Comparison of ENCODE assay signal across 8 cellular contexts in the genomic region with DNA sequence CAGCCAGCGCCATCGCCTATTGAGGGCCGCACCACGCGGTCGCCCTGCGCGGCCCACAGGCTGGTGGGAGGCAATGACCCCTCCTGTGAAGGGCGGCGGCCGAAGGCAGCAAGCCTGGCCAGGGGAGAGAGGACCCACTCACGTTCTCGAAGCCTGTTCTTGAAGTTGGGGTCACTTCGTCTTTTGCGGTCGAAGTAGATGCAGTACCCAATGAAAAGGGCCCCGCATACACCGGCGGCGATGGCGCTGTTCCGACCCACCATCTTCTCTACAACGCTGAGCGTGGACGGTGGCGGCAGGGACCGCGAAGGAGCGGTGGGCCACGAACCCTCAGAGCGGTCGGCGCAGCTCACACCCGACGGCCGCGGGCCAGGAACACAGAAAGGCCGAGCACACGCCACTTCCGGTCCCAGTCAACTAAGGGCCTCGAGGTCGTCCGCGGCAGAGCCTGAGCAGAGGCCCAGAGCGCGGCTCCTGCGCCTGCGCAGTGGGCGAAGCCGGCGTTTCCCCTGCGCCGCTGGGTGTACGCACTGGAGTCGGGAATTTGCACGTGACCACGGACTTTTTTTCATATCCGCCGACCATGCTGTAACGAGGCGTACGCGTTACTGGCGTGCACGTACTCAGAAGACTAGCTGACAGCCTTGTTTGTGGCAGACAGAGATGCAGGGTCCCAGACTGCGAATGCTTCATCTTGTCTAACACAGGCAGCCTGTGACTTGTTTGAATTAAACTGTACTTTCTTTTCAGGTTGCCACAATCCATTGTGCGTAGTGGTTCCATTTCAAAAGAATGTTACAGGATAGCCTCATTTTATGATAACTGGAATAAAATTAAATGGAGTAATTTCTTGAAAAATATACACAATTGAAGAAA. TPM values are rescaled to one million over a fixed set of nuclear protein-coding genes. Genes with fewer than 3 reads are reported as not detected.
DNase-seq lines count a peak whose midpoint lies in the region; ATAC-seq and TF ChIP-seq lines count a peak whose summit lies in the region.

Gene TOMM20, minus strand, starts transcription at position 385 of the 876 bp plus-strand sequence. Its CDS starts 122 bp downstream, at position 263.

- TF ChIP-seq CTCF in epithelial cell of proximal tubule (conservative IDR thresholded peaks at IDR 0.05; ENCODE audit: low read depth, low read length) = peak; percentile 8

- H3K4me3 ChIP-seq in epithelial cell of proximal tubule (ENCODE audit: low read depth, low read length) = peak within 1 kb of the TSS; percentile 96
- peak within 1 kb of the TSS; percentile 95 to 98 for H3K4me3 ChIP-seq in mucosa of rectum (ENCODE audit: low read length in 2 of 2)

- no peaks in the 10 kb centered on the region for H3K27me3 ChIP-seq in mucosa of rectum (ENCODE audit: control insufficient read depth in 2 of 2, insufficient read depth in 2 of 2, low read length in 2 of 2)

- H3K27ac ChIP-seq in mucosa of rectum (ENCODE audit: low read depth in 2 of 2, low read length in 2 of 2) = peak within 1 kb of the TSS; percentile 86 to 91

- peak within 1 kb of the TSS; percentile 96 for H3K9ac ChIP-seq in mucosa of rectum (ENCODE audit: low read depth in 1 of 2, low read length in 2 of 2)

- H3K27me3 Mint-ChIP-seq in IgD-negative memory B cell = no peaks in the 10 kb centered on the region

- DNase-seq in DMS114 treated with DMSO at 0.1 percent for 48 hours (lab: John Stamatoyannopoulos, UW; ENCODE audit: unreplicated experiment) = peak; percentile 92
- DNase-seq in OCI-M2 (lab: John Stamatoyannopoulos, UW; ENCODE audit: unreplicated experiment) = peak; percentile 67
- DNase-seq in activated T-cell treated with anti-CD3 and anti-CD28 coated beads for 4 hours = peak; percentile 88
- peak; percentile 74 for DNase-seq in epithelial cell of proximal tubule (ENCODE audit: low read depth)
- DNase-seq in stimulated activated CD8-positive, alpha-beta memory T cell treated with anti-CD3 and anti-CD28 coated beads, Interleukin-4, amount 100 ng/mL, for 48 hours = peak; percentile 94

- peaks cover 21 to 27% (median 25%) of the 10 kb centered on the region in 3 donors for H3K4me1 Mint-ChIP-seq in IgD-negative memory B cell

- H3K9me3 Mint-ChIP-seq in IgD-negative memory B cell = no peaks in the 10 kb centered on the region

- H3K27ac Mint-ChIP-seq in IgD-negative memory B cell = peak within 1 kb of the TSS; percentile 96 to 98 (median 97)

- ATAC-seq in GM21529 (IDR thresholded peaks at IDR 0.05; ENCODE audit: unreplicated experiment) = peak; percentile 93

- peaks cover 0 to 5% of the 10 kb centered on the region in 2 donors for H3K4me1 ChIP-seq in mucosa of rectum (ENCODE audit: control insufficient read depth in 2 of 2, insufficient read depth in 2 of 2, low read length in 2 of 2)

- peak within 1 kb of the TSS; percentile 98 to 99 (median 98) for H3K4me3 Mint-ChIP-seq in IgD-negative memory B cell

- H3K9me3 ChIP-seq in mucosa of rectum (ENCODE audit: control insufficient read depth in 2 of 2, low read length in 2 of 2) = no peaks in the 10 kb centered on the region

- peaks cover 6% of the 10 kb centered on the region for H3K36me3 Mint-ChIP-seq in IgD-negative memory B cell

- H3K36me3 ChIP-seq in mucosa of rectum (ENCODE audit: control insufficient read depth in 2 of 2, insufficient read depth in 2 of 2, low read length in 2 of 2) = peaks cover 0 to 12% of the 10 kb centered on the region in 2 donors

RNA-seq across cellular contexts. Expression of gene TOMM20, which starts in this region (rescaled TPM):
- 76.4 TPM for polyA plus RNA-seq in IgD-negative memory B cell
- 101 and 123 TPM in 2 replicates for total RNA-seq in epithelial cell of proximal tubule

Comparison
In these comparisons a context has a peak if more than half of its experiments do, and no peak if none do; other contexts are left out.
1. Peak in every context shown above with its lines: DNase-seq, ATAC-seq, H3K4me3 ChIP-seq and H3K27ac ChIP-seq.